9 cellular contexts compared by ENCODE assay signal in the genomic region with DNA sequence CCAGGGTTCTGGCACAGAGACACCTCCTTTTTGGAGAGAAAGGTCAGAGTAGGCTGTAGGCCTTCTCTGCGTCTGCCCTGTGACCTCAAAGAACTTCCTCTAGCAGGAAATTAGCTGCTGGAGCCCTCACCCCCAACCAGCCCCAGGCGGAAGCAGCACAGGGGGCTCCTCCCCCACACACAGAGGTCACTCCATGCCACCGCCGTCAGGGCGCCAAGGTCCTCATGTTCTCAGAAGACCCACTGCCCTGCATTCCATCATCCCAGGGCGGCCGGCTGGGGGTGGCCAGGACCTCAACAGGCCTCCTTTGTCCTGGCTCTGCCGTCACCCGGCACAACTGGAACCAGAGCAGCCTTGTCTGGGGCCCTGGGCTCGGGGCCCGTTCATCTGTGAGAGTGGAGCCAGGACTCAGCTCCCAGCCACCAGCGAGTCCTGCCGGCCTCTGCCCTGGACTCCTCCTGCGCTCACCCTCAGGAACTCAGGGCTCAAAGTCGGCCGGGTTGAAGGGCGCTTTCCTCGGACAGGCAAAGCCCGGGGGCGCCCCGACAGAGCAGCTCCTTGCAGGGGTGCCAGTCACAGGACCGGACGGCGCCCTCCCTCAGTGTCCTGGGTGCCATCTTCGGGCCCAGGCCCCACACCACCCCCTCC. TPM values are rescaled to one million over a fixed set of nuclear protein-coding genes. Genes with fewer than 3 reads are reported as not detected.
DNase-seq lines count a peak whose midpoint lies in the region; ATAC-seq and TF ChIP-seq lines count a peak whose summit lies in the region.
"Had no signal": no experiment of that assay in that cellular context is flagged by ENCODE, and none has a peak within 500 bp of the region (broad histone marks: within the 10 kb centered on the region; RNA-seq: fewer than 3 reads in every experiment).

No MANE protein-coding gene starts in this region.

- WGBS in sigmoid colon, 2 donors, result 9 to 10% methylated on average over 25 of the region's 25 CpGs

- H3K27me3 ChIP-seq in RWPE2 (ENCODE audit: insufficient read depth, poor library complexity, severe bottlenecking) (no peaks in the 10 kb centered on the region), sigmoid colon (peaks cover 25 to 64% (median 51%) of the 10 kb centered on the region in 3 donors)

- TF ChIP-seq CTCF in RWPE2 (IDR thresholded peaks at IDR 0.05; ENCODE audit: poor library complexity, severe bottlenecking) (no peak), sigmoid colon (IDR thresholded peaks at IDR 0.05) (no peak)

- ATAC-seq in RWPE2 (ENCODE audit: low read depth) (peak; percentile 4; the same call in 2 of the 3 replicates), GM18511 (IDR thresholded peaks at IDR 0.05; ENCODE audit: unreplicated experiment) (no peak), HG03039 (IDR thresholded peaks at IDR 0.05; ENCODE audit: unreplicated experiment) (no peak)

- H3K4me1 ChIP-seq in RWPE2 (ENCODE audit: insufficient read depth, poor library complexity, severe bottlenecking) (peaks cover 8% of the 10 kb centered on the region), sigmoid colon (peaks cover 0 to 52% (median 46%) of the 10 kb centered on the region in 4 donors)

- H3K27ac ChIP-seq in RWPE2 (ENCODE audit: poor library complexity, severe bottlenecking) (peak overlapping the region; percentile 51), angular gyrus (ENCODE audit: low read depth, low read length) (peak overlapping the region; percentile 98), sigmoid colon (peak overlapping the region; percentile 72 to 79 (median 76))

- intact Hi-C loops in sigmoid colon (cut with DNase I), result no loop called here

- H3K4me3 ChIP-seq in RWPE2 (ENCODE audit: severe bottlenecking) (peak overlapping the region; percentile 62), iPS-11a (ENCODE audit: low read depth, low read length) (peak overlapping the region; percentile 54), sigmoid colon (peak overlapping the region; percentile 35 to 61 (median 57))

- peaks cover 20% of the 10 kb centered on the region for H3K36me3 ChIP-seq in RWPE2 (ENCODE audit: low read depth)
- peaks cover 0 to 5% (median 0%) of the 10 kb centered on the region in 4 donors for H3K36me3 ChIP-seq in sigmoid colon

- no peak for DNase-seq in RWPE2 (ENCODE audit: low spot score)
- peak; percentile 88 for DNase-seq in sigmoid colon
- no peak for DNase-seq in NCI-H446 treated with DMSO at 0.1 percent for 48 hours (lab: John Stamatoyannopoulos, UW)

- H3K9me3 ChIP-seq in RWPE2 (ENCODE audit: severe bottlenecking), result no peaks in the 10 kb centered on the region
- no peaks in the 10 kb centered on the region for H3K9me3 ChIP-seq in sigmoid colon

- TF ChIP-seq POLR2A in GM15510 (IDR thresholded peaks at IDR 0.05; ENCODE audit: borderline replicate concordance, extremely low read depth, insufficient read length) (peak; percentile 78), sigmoid colon (IDR thresholded peaks at IDR 0.05) (peak in 1 of 2 donors; percentile 26)

- no peak for TF ChIP-seq EP300 in sigmoid colon (IDR thresholded peaks at IDR 0.05)

RNA-seq across cellular contexts. Expression of a gene that starts 1.2 kb away (rescaled TPM):
- 10 to 100 TPM in 2 of 4 donors, 1 to 10 TPM in 2; 5.3 to 13.9 (median 8.9) TPM for total RNA-seq in sigmoid colon
- polyA plus RNA-seq in sigmoid colon, result 100 to 1,000 TPM in 1 of 3 donors, 10 to 100 TPM in 1, 1 to 10 TPM in 1; 9.0 to 145 (median 10.8) TPM
- total RNA-seq: RPMI7951 had no signal

RNA-seq across cellular contexts. Expression of a gene that starts 3.2 kb away (rescaled TPM):
- total RNA-seq in sigmoid colon, result 10 to 100 TPM in 1 of 4 donors, 1 to 10 TPM in 3; 2.8 to 13.2 (median 3.9) TPM
- polyA plus RNA-seq in sigmoid colon, result 10 to 100 TPM in 1 of 3 donors, 1 to 10 TPM in 2; 1.8 to 51.7 (median 2.1) TPM
- total RNA-seq: RPMI7951 had no signal

RNA-seq across cellular contexts. Expression of a gene that starts 18.8 kb away (rescaled TPM):
- total RNA-seq in sigmoid colon, result not detected
- under 1 TPM in 1 of 3 donors, not detected in 2; 0.73 TPM for polyA plus RNA-seq in sigmoid colon
- total RNA-seq: RPMI7951 had no signal

RNA-seq across cellular contexts. Expression of a gene that starts 41.0 kb away (rescaled TPM):
- total RNA-seq in sigmoid colon, result 10 to 100 TPM; 14.7 to 23.5 (median 18.6) TPM
- 100 to 1,000 TPM in 1 of 3 donors, 10 to 100 TPM in 2; 37.2 to 280 (median 45.8) TPM for polyA plus RNA-seq in sigmoid colon

RNA-seq across cellular contexts. Expression of a gene that starts 59.5 kb away (rescaled TPM):
- 1 to 10 TPM in 3 of 4 donors, under 1 TPM in 1; 0.83 to 6.9 (median 3.8) TPM for total RNA-seq in sigmoid colon
- 10 to 100 TPM; 10.2 to 74.6 (median 44.2) TPM for polyA plus RNA-seq in sigmoid colon
